Comparison of ENCODE assay signal across 8 cellular contexts in genomic region chr5:69093771-69094570, GRCh38.
A peak's percentile ranks its signal among the peaks of the same experiment; 100 is the strongest.
DNase-seq lines count a peak whose midpoint lies in the region; ATAC-seq and TF ChIP-seq lines count a peak whose summit lies in the region.

SLC30A5 (plus strand) TSS chr5:69094014; CDS start chr5:69094256, 242 bp downstream.

- peaks cover 12% of the 10 kb centered on the region for H3K36me3 Mint-ChIP-seq in central memory CD8-positive, alpha-beta T cell (ENCODE audit: insufficient read depth)

- H3K9me3 Mint-ChIP-seq in central memory CD8-positive, alpha-beta T cell = no peaks in the 10 kb centered on the region

- peaks cover 24% of the 10 kb centered on the region for H3K4me1 Mint-ChIP-seq in central memory CD8-positive, alpha-beta T cell

- H3K27ac Mint-ChIP-seq in central memory CD8-positive, alpha-beta T cell (ENCODE audit: low read depth) = peak within 1 kb of the TSS; percentile 93

- ATAC-seq in GM18909 (IDR thresholded peaks at IDR 0.05; ENCODE audit: poor library complexity, unreplicated experiment) = peak; percentile 99
- peak; percentile 99 for ATAC-seq in HG03196 (IDR thresholded peaks at IDR 0.05; ENCODE audit: unreplicated experiment)
- peak; percentile 99 for ATAC-seq in central memory CD8-positive, alpha-beta T cell (replicated peaks; ENCODE audit: extremely low read depth, poor library complexity, severe bottlenecking)

- peak within 1 kb of the TSS; percentile 46 for H3K4me3 ChIP-seq in AG09309 (ENCODE audit: control insufficient read depth, low read depth, low read length)

- DNase-seq in AG09309 (ENCODE audit: low read depth) (peak; percentile 100), NCI-H345 (lab: John Stamatoyannopoulos, UW) (peak; percentile 98), iris pigment epithelial cell (ENCODE audit: low read depth) (peak; percentile 100)
- peak; percentile 88 to 95 (median 92) for DNase-seq in activated CD4-positive, CD25-positive, alpha-beta regulatory T cell (lab: John Stamatoyannopoulos, UW)
- peak; percentile 91 to 98 for DNase-seq in central memory CD8-positive, alpha-beta T cell (ENCODE audit: low spot score in 2 of 2)
- DNase-seq in stimulated activated CD4-positive, alpha-beta T cell treated with anti-CD3 and anti-CD28 coated beads, Interleukin-12 subunit alpha, Interleukin-12 subunit beta, amount 100 ng/mL, for 48 hours (ENCODE audit: low read depth in 2 of 3, low spot score in 1 of 3) = peak; percentile 97 to 99 (median 97)

- H3K4me3 Mint-ChIP-seq in central memory CD8-positive, alpha-beta T cell = peak within 1 kb of the TSS; percentile 94

- TF ChIP-seq CTCF in AG09309 (IDR thresholded peaks at IDR 0.05; ENCODE audit: control insufficient read depth, insufficient read depth, low read depth, low read length, missing control alignments) = peak; percentile 96

- no peaks in the 10 kb centered on the region for H3K27me3 Mint-ChIP-seq in central memory CD8-positive, alpha-beta T cell

Comparison
In these comparisons a context has a peak if more than half of its experiments do, and no peak if none do; other contexts are left out.
1. Peak in every context shown above with its lines: DNase-seq, ATAC-seq and H3K4me3 ChIP-seq.